In the genomic region with DNA sequence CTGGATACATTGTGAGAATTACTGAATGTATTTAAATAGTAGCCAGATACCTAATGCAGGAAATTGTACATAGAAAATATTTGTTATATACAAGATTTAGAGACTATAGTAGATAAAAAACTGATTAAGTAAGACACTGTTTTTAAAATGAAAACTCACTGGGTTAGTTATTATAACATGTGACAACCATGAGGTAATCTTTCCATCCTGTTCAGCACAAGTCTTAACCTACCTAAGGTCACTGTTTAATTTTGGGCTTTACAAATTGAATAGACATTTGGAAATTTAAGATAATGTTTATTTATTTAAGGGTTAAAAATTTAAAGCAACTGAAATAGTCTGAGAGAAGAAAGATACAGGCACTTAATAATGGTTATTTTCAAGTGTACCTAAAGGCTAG, we compare ENCODE assay signal across 18 cellular contexts.
DNase-seq lines count a peak whose midpoint lies in the region; ATAC-seq and TF ChIP-seq lines count a peak whose summit lies in the region.
"Had no signal": no experiment of that assay in that cellular context is flagged by ENCODE, and none has a peak within 500 bp of the region (broad histone marks: within the 10 kb centered on the region; RNA-seq: fewer than 3 reads in every experiment).

No MANE protein-coding gene starts in this region.

- H3K4me1 Mint-ChIP-seq in glutamatergic neuron (ENCODE audit: low read depth, unreplicated experiment) (peaks cover 28% of the 10 kb centered on the region), memory B cell (peaks cover 39% of the 10 kb centered on the region)

- H4K20me1 ChIP-seq in OCI-LY7 (ENCODE audit: insufficient read depth, low read length): no peaks in the 10 kb centered on the region

- peaks cover 85% of the 10 kb centered on the region for H3K36me3 ChIP-seq in OCI-LY7 (ENCODE audit: insufficient read depth, low read length)

- peaks cover 15% of the 10 kb centered on the region for H3K4me1 ChIP-seq in OCI-LY7 (ENCODE audit: insufficient read depth, low read length, poor library complexity, severe bottlenecking)

- no peak overlapping the region for H2AFZ ChIP-seq in OCI-LY7 (ENCODE audit: low read length)
- H2AFZ ChIP-seq: GM23248 had no signal

- no peak overlapping the region for H3K4me3 Mint-ChIP-seq in glutamatergic neuron (ENCODE audit: unreplicated experiment)
- no peak overlapping the region for H3K4me3 Mint-ChIP-seq in memory B cell
- H3K4me3 Mint-ChIP-seq: CD4-positive, alpha-beta memory T cell had no signal

- peaks cover 1% of the 10 kb centered on the region for H3K27me3 Mint-ChIP-seq in glutamatergic neuron (ENCODE audit: unreplicated experiment)
- no peaks in the 10 kb centered on the region for H3K27me3 Mint-ChIP-seq in memory B cell
- H3K27me3 Mint-ChIP-seq: CD4-positive, alpha-beta memory T cell had no signal

- no peak for ATAC-seq in memory B cell (ENCODE audit: low read depth)
- no peak for ATAC-seq in HG03469 (IDR thresholded peaks at IDR 0.05; ENCODE audit: unreplicated experiment)
- ATAC-seq: GM12878 had no signal

- POLR2A ChIA-PET in OCI-LY7 (lab: Charles Lee): no interaction called here

- TSS peak; percentile 1 for BruUV-seq in OCI-LY7 (replicated peaks; lab: Mats Ljungman, UMichigan)

- peaks cover 90% of the 10 kb centered on the region for H3K79me2 ChIP-seq in OCI-LY7 (ENCODE audit: insufficient read depth, low read depth, low read length)

- H3K9me2 ChIP-seq in OCI-LY7 (ENCODE audit: insufficient read depth, low read length): no peaks in the 10 kb centered on the region

- H3K27ac ChIP-seq in OCI-LY7 (ENCODE audit: low read depth, low read length, poor library complexity, severe bottlenecking): no peak overlapping the region
- H3K27ac ChIP-seq: GM23248 had no signal

- no peak overlapping the region for H3K4me2 ChIP-seq in OCI-LY7 (ENCODE audit: low read length)

- peaks cover 4% of the 10 kb centered on the region for H3K36me3 Mint-ChIP-seq in glutamatergic neuron (ENCODE audit: unreplicated experiment)
- H3K36me3 Mint-ChIP-seq in memory B cell: peaks cover 19% of the 10 kb centered on the region

- no peak overlapping the region for H3K4me3 ChIP-seq in OCI-LY7 (ENCODE audit: low read depth, low read length, poor library complexity, severe bottlenecking)
- H3K4me3 ChIP-seq: GM12878, GM23248 had no signal

- intact Hi-C loops in OCI-LY7 (cut with micrococcal nuclease; ENCODE audit: unreplicated experiment): no loop called here

- CTCF ChIA-PET in OCI-LY7 (lab: Charles Lee; ENCODE audit: unreplicated experiment): no interaction called here

- H3K9me3 Mint-ChIP-seq in glutamatergic neuron (ENCODE audit: unreplicated experiment): no peaks in the 10 kb centered on the region
- no peaks in the 10 kb centered on the region for H3K9me3 Mint-ChIP-seq in memory B cell
- H3K9me3 Mint-ChIP-seq: CD4-positive, alpha-beta memory T cell had no signal

- no peaks in the 10 kb centered on the region for H3K9me3 ChIP-seq in OCI-LY7 (ENCODE audit: low read length)

- no peak for DNase-seq in OCI-LY7 (ENCODE audit: low spot score)
- no peak for DNase-seq in glutamatergic neuron
- DNase-seq in memory B cell (ENCODE audit: low spot score in 2 of 2): no peak
- DNase-seq in renal cortical epithelial cell (ENCODE audit: low read depth): peak; percentile 8
- DNase-seq in stimulated activated CD4-positive, alpha-beta T cell treated with anti-CD3 and anti-CD28 coated beads, Interleukin-1b, Interleukin-23, amount 100 ng/mL, for 48 hours: no peak
- no peak for DNase-seq in SW 1271 (lab: John Stamatoyannopoulos, UW)
- DNase-seq: C1 segment of cervical spinal cord; Calu3; CD4-positive, alpha-beta memory T cell; COR-L47; DMS79; EL; GDM1; GM23248; H7; HCEC 1CT had no signal

- H3K27ac Mint-ChIP-seq in glutamatergic neuron (ENCODE audit: unreplicated experiment): peak overlapping the region; percentile 65
- H3K27ac Mint-ChIP-seq in memory B cell: peak overlapping the region; percentile 29

- TF ChIP-seq CTCF in OCI-LY7 (conservative IDR thresholded peaks at IDR 0.05; ENCODE audit: low read length) (no peak), glutamatergic neuron (IDR thresholded peaks at IDR 0.05; ENCODE audit: partially characterized antibody, unreplicated experiment) (no peak)
